12 cellular contexts compared by ENCODE assay signal in the genomic region with DNA sequence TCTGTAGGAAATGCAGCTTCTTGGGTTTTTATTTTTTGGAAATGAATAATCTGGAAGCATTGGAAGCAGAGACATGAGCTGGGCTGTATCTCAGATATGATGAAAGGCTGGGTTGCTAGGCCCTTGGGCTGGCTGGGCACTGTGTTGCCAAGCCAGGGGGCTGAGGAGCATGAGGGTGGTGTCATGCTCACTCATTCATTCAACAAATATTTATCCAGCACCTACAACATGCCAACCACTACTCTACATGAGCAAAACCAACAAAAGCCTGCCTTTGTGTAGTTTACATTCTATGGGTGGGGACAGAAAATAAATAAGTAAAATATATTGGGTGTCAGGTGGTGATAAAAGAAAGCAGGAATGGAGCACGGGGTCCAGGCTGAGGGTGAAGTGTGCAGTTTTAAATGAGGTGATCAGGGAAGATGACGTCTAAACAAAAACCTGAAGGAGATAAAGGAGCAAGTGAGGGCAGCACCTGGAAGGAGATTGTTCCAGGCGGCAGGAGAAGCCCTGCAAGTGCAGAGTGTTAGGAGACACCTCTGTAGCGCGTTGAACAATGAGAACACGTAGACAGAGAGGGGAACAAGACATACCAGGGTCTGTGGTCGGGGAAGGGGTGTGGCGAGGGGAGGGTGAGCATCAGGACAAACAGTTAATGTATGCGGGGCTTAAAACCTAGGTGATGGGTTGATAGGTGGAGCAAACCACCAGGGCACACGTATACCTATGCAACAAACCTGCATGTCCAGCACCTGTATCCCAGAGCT. TPM values are rescaled to one million over a fixed set of nuclear protein-coding genes. Genes with fewer than 3 reads are reported as not detected.
DNase-seq lines count a peak whose midpoint lies in the region; ATAC-seq and TF ChIP-seq lines count a peak whose summit lies in the region.
"Had no signal": no experiment of that assay in that cellular context is flagged by ENCODE, and none has a peak within 500 bp of the region (broad histone marks: within the 10 kb centered on the region; RNA-seq: fewer than 3 reads in every experiment).

No MANE protein-coding gene starts in this region.

- H3K27me3 Mint-ChIP-seq in activated naive CD4-positive, alpha-beta T cell treated with anti-CD3 and anti-CD28 coated beads, Interleukin-2, amount 10 ng/mL, durations not matched to agents 7 days and 5 days, result no peaks in the 10 kb centered on the region
- no peaks in the 10 kb centered on the region for H3K27me3 Mint-ChIP-seq in activated T-helper 17 cell treated with anti-CD3 and anti-CD28 coated beads, Interleukin-2, amount 50 U/mL, for 72 hours
- H3K27me3 Mint-ChIP-seq in memory B cell, result no peaks in the 10 kb centered on the region
- H3K27me3 Mint-ChIP-seq in activated CD4-positive, alpha-beta memory T cell treated with anti-CD3 and anti-CD28 coated beads for 36 hours, result no peaks in the 10 kb centered on the region

- intact Hi-C loops in aorta (cut with DNase I), result no loop called here
- intact Hi-C loops in activated CD4-positive, alpha-beta memory T cell treated with anti-CD3 and anti-CD28 coated beads for 36 hours (cut with micrococcal nuclease), result no loop called here
- intact Hi-C loops in dorsolateral prefrontal cortex (cut with DNase I), result no loop called here

- H3K9me3 ChIP-seq in aorta (ENCODE audit: control insufficient read depth, low read length), result no peaks in the 10 kb centered on the region
- H3K9me3 ChIP-seq: esophagus muscularis mucosa had no signal

- peaks cover 0 to 2% of the 10 kb centered on the region in 2 donors for H3K4me1 ChIP-seq in aorta (ENCODE audit: control insufficient read depth in 1 of 2, insufficient read depth in 2 of 2, low read length in 2 of 2)

- no peak for ATAC-seq in activated T-helper 17 cell treated with anti-CD3 and anti-CD28 coated beads, Interleukin-2, amount 50 U/mL, for 72 hours (replicated peaks)
- ATAC-seq in memory B cell (ENCODE audit: low read depth) (no peak), aorta (ENCODE audit: low FRiP score) (no peak)

- POLR2A ChIA-PET in activated CD4-positive, alpha-beta memory T cell treated with anti-CD3 and anti-CD28 coated beads for 36 hours (lab: Charles Lee), result interaction anchor here (3.7 kb wide), 1 partner anchor 9 kb away, joined by 29 read pairs; a partner anchor contains a TSS

- H3K4me1 Mint-ChIP-seq in activated naive CD4-positive, alpha-beta T cell treated with anti-CD3 and anti-CD28 coated beads, Interleukin-2, amount 10 ng/mL, durations not matched to agents 7 days and 5 days, result peaks cover 82% of the 10 kb centered on the region
- peaks cover 61% of the 10 kb centered on the region for H3K4me1 Mint-ChIP-seq in activated T-helper 17 cell treated with anti-CD3 and anti-CD28 coated beads, Interleukin-2, amount 50 U/mL, for 72 hours
- H3K4me1 Mint-ChIP-seq in memory B cell, result peaks cover 53% of the 10 kb centered on the region
- H3K4me1 Mint-ChIP-seq in activated CD4-positive, alpha-beta memory T cell treated with anti-CD3 and anti-CD28 coated beads for 36 hours (ENCODE audit: low read depth), result peaks cover 59% of the 10 kb centered on the region

- TF ChIP-seq CTCF in dorsolateral prefrontal cortex (IDR thresholded peaks at IDR 0.05 in 54 of 56, conservative IDR thresholded peaks at IDR 0.05 in 2 of 56; ENCODE audit: low read depth in 1 of 56, partially characterized antibody in 56 of 56), result no peak

- H3K27ac ChIP-seq in aorta (ENCODE audit: low read depth in 1 of 2, low read length in 2 of 2) (no peak overlapping the region), dorsolateral prefrontal cortex (no peak overlapping the region)

- H3K4me3 ChIP-seq in aorta (ENCODE audit: low read length in 2 of 2), result no peak overlapping the region
- H3K4me3 ChIP-seq in dorsolateral prefrontal cortex, result no peak overlapping the region
- H3K4me3 ChIP-seq: esophagus muscularis mucosa had no signal

- H3K4me3 Mint-ChIP-seq in activated naive CD4-positive, alpha-beta T cell treated with anti-CD3 and anti-CD28 coated beads, Interleukin-2, amount 10 ng/mL, durations not matched to agents 7 days and 5 days, result no peak overlapping the region
- H3K4me3 Mint-ChIP-seq in activated T-helper 17 cell treated with anti-CD3 and anti-CD28 coated beads, Interleukin-2, amount 50 U/mL, for 72 hours, result no peak overlapping the region
- no peak overlapping the region for H3K4me3 Mint-ChIP-seq in memory B cell
- no peak overlapping the region for H3K4me3 Mint-ChIP-seq in activated CD4-positive, alpha-beta memory T cell treated with anti-CD3 and anti-CD28 coated beads for 36 hours

- 87% methylated on average over 10 of the region's 10 CpGs for WGBS in aorta, 2 donors

- CTCF ChIA-PET in activated naive CD4-positive, alpha-beta T cell treated with anti-CD3 and anti-CD28 coated beads, Interleukin-2, amount 10 ng/mL, durations not matched to agents 7 days and 5 days (lab: Charles Lee), result no interaction called here
- CTCF ChIA-PET in activated CD4-positive, alpha-beta memory T cell treated with anti-CD3 and anti-CD28 coated beads for 36 hours (lab: Charles Lee), result no interaction called here

- peaks cover 4 to 5% of the 10 kb centered on the region in 2 donors for H3K36me3 ChIP-seq in aorta (ENCODE audit: control insufficient read depth in 1 of 2, insufficient read depth in 2 of 2, low read length in 1 of 2)

- H3K9me3 Mint-ChIP-seq in activated naive CD4-positive, alpha-beta T cell treated with anti-CD3 and anti-CD28 coated beads, Interleukin-2, amount 10 ng/mL, durations not matched to agents 7 days and 5 days, result no peaks in the 10 kb centered on the region
- no peaks in the 10 kb centered on the region for H3K9me3 Mint-ChIP-seq in activated T-helper 17 cell treated with anti-CD3 and anti-CD28 coated beads, Interleukin-2, amount 50 U/mL, for 72 hours
- no peaks in the 10 kb centered on the region for H3K9me3 Mint-ChIP-seq in memory B cell
- no peaks in the 10 kb centered on the region for H3K9me3 Mint-ChIP-seq in activated CD4-positive, alpha-beta memory T cell treated with anti-CD3 and anti-CD28 coated beads for 36 hours

- H3K27me3 ChIP-seq in aorta (ENCODE audit: control insufficient read depth in 1 of 2, insufficient read depth in 2 of 2, low read length in 1 of 2), result no peaks in the 10 kb centered on the region
- H3K27me3 ChIP-seq in dorsolateral prefrontal cortex, result no peaks in the 10 kb centered on the region
- H3K27me3 ChIP-seq: esophagus muscularis mucosa had no signal

- peaks cover 48% of the 10 kb centered on the region for H3K36me3 Mint-ChIP-seq in activated naive CD4-positive, alpha-beta T cell treated with anti-CD3 and anti-CD28 coated beads, Interleukin-2, amount 10 ng/mL, durations not matched to agents 7 days and 5 days
- peaks cover 56% of the 10 kb centered on the region for H3K36me3 Mint-ChIP-seq in activated T-helper 17 cell treated with anti-CD3 and anti-CD28 coated beads, Interleukin-2, amount 50 U/mL, for 72 hours (ENCODE audit: low read depth)
- peaks cover 20% of the 10 kb centered on the region for H3K36me3 Mint-ChIP-seq in memory B cell
- peaks cover 27% of the 10 kb centered on the region for H3K36me3 Mint-ChIP-seq in activated CD4-positive, alpha-beta memory T cell treated with anti-CD3 and anti-CD28 coated beads for 36 hours

- peak; percentile 9 for DNase-seq in activated naive CD4-positive, alpha-beta T cell treated with anti-CD3 and anti-CD28 coated beads, Interleukin-2, amount 10 ng/mL, durations not matched to agents 7 days and 5 days
- DNase-seq in activated naive CD4-positive, alpha-beta T cell treated with anti-CD3 and anti-CD28 coated beads, Interleukin-2, amount 50 U/mL, for 16 hours, result no peak
- DNase-seq in memory B cell (ENCODE audit: low spot score in 2 of 2), result no peak
- DNase-seq in aorta, result peak; percentile 22 to 55
- no peak for DNase-seq in activated CD4-positive, alpha-beta memory T cell treated with anti-CD3 and anti-CD28 coated beads for 36 hours
- no peak for DNase-seq in NCI-H2227 (lab: John Stamatoyannopoulos, UW; ENCODE audit: unreplicated experiment)
- no peak for DNase-seq in dorsolateral prefrontal cortex
- DNase-seq: NCI-H1092 treated with DMSO at 0.1 percent for 48 hours; stimulated activated CD4-positive, alpha-beta T cell treated with anti-CD3 and anti-CD28 coated beads, Interleukin-1b, Interleukin-23, amount 100 ng/mL, for 48 hours had no signal

- peak overlapping the region; percentile 19 for H3K27ac Mint-ChIP-seq in activated naive CD4-positive, alpha-beta T cell treated with anti-CD3 and anti-CD28 coated beads, Interleukin-2, amount 10 ng/mL, durations not matched to agents 7 days and 5 days
- H3K27ac Mint-ChIP-seq in activated T-helper 17 cell treated with anti-CD3 and anti-CD28 coated beads, Interleukin-2, amount 50 U/mL, for 72 hours, result peak overlapping the region; percentile 97
- peak overlapping the region; percentile 97 for H3K27ac Mint-ChIP-seq in memory B cell
- H3K27ac Mint-ChIP-seq in activated CD4-positive, alpha-beta memory T cell treated with anti-CD3 and anti-CD28 coated beads for 36 hours, result no peak overlapping the region

RNA-seq across cellular contexts. Expression of a gene that starts 10.9 kb away (rescaled TPM):
- 100 to 1,000 TPM; 457 to 593 TPM for total RNA-seq in activated T-helper 17 cell treated with anti-CD3 and anti-CD28 coated beads, Interleukin-2, amount 50 U/mL, for 72 hours
- total RNA-seq in aorta (100 to 1,000 TPM; 316 to 350 TPM), dorsolateral prefrontal cortex (10 to 100 TPM; 21.2 to 87.9 (median 41.1) TPM)
- polyA plus RNA-seq in aorta, result 100 to 1,000 TPM; 349 to 383 TPM
- 100 to 1,000 TPM; 597 to 607 TPM for total RNA-seq in activated CD4-positive, alpha-beta memory T cell treated with anti-CD3 and anti-CD28 coated beads for 36 hours

RNA-seq across cellular contexts. Expression of a gene that starts 14.5 kb away (rescaled TPM):
- 1 to 10 TPM in 1 of 2 donors, under 1 TPM in 1; 0.78 to 3.6 TPM for total RNA-seq in activated T-helper 17 cell treated with anti-CD3 and anti-CD28 coated beads, Interleukin-2, amount 50 U/mL, for 72 hours
- total RNA-seq in aorta, result 1 to 10 TPM; 2.5 to 2.7 TPM
- 1 to 10 TPM in 1 of 2 donors, not detected in 1; 2.7 TPM for polyA plus RNA-seq in aorta
- 1 to 10 TPM; 2.1 to 2.2 TPM for total RNA-seq in activated CD4-positive, alpha-beta memory T cell treated with anti-CD3 and anti-CD28 coated beads for 36 hours
- 1 to 10 TPM in 6 of 120 experiments, under 1 TPM in 26, not detected in 88; 0.26 to 2.2 (median 0.70) TPM for total RNA-seq in dorsolateral prefrontal cortex

RNA-seq across cellular contexts. Expression of a gene that starts 31.0 kb away (rescaled TPM):
- not detected for total RNA-seq in activated T-helper 17 cell treated with anti-CD3 and anti-CD28 coated beads, Interleukin-2, amount 50 U/mL, for 72 hours
- under 1 TPM in 1 of 2 donors, not detected in 1; 0.30 TPM for total RNA-seq in aorta
- polyA plus RNA-seq in aorta, result 1 to 10 TPM in 1 of 2 donors, under 1 TPM in 1; 0.05 to 1.0 TPM
- total RNA-seq in activated CD4-positive, alpha-beta memory T cell treated with anti-CD3 and anti-CD28 coated beads for 36 hours, result under 1 TPM in 1 of 2 experiments, not detected in 1; 0.05 TPM
- total RNA-seq in dorsolateral prefrontal cortex, result under 1 TPM in 90 of 120 experiments, not detected in 30; 0.11 to 0.95 (median 0.25) TPM
- total RNA-seq: T-helper 1 cell treated with Interleukin-12 subunit alpha and Interleukin-12 subunit beta and Interleukin-4 antibody, amounts not matched to agents 30 ng/mL and 1 ng/mL, for 36 hours had no signal

RNA-seq across cellular contexts. Expression of a gene that starts 39.6 kb away (rescaled TPM):
- not detected for total RNA-seq in activated T-helper 17 cell treated with anti-CD3 and anti-CD28 coated beads, Interleukin-2, amount 50 U/mL, for 72 hours
- total RNA-seq in aorta (not detected), dorsolateral prefrontal cortex (under 1 TPM in 7 of 120 experiments, not detected in 113; 0.57 to 0.99 (median 0.78) TPM)
- not detected for polyA plus RNA-seq in aorta
- not detected for total RNA-seq in activated CD4-positive, alpha-beta memory T cell treated with anti-CD3 and anti-CD28 coated beads for 36 hours
- total RNA-seq: esophagus muscularis mucosa; T-helper 1 cell treated with Interleukin-12 subunit alpha and Interleukin-12 subunit beta and Interleukin-4 antibody, amounts not matched to agents 30 ng/mL and 1 ng/mL, for 36 hours had no signal

RNA-seq across cellular contexts. Expression of a gene that starts 52.0 kb away (rescaled TPM):
- under 1 TPM in 1 of 2 donors, not detected in 1; 0.26 TPM for total RNA-seq in activated T-helper 17 cell treated with anti-CD3 and anti-CD28 coated beads, Interleukin-2, amount 50 U/mL, for 72 hours
- total RNA-seq in aorta, result under 1 TPM in 1 of 2 donors, not detected in 1; 0.21 TPM
- under 1 TPM in 1 of 2 donors, not detected in 1; 0.56 TPM for polyA plus RNA-seq in aorta
- not detected for total RNA-seq in activated CD4-positive, alpha-beta memory T cell treated with anti-CD3 and anti-CD28 coated beads for 36 hours
- total RNA-seq in dorsolateral prefrontal cortex, result under 1 TPM in 24 of 120 experiments, not detected in 96; 0.24 to 0.68 (median 0.34) TPM
- total RNA-seq: esophagus muscularis mucosa; T-helper 1 cell treated with Interleukin-12 subunit alpha and Interleukin-12 subunit beta and Interleukin-4 antibody, amounts not matched to agents 30 ng/mL and 1 ng/mL, for 36 hours had no signal

Comparison
In these comparisons a context has a peak if more than half of its experiments do, and no peak if none do; other contexts are left out.
1. DNase-seq: peak in activated naive CD4-positive, alpha-beta T cell treated with anti-CD3 and anti-CD28 coated beads, Interleukin-2, amount 10 ng/mL, durations not matched to agents 7 days and 5 days (single experiment) and aorta (2 of 2); none in activated naive CD4-positive, alpha-beta T cell treated with anti-CD3 and anti-CD28 coated beads, Interleukin-2, amount 50 U/mL, for 16 hours (single experiment), memory B cell (0 of 2), activated CD4-positive, alpha-beta memory T cell treated with anti-CD3 and anti-CD28 coated beads for 36 hours (single experiment), NCI-H2227 (single experiment) and dorsolateral prefrontal cortex (0 of 10).